ENCODE assay signal across 12 cellular contexts in genomic region chr2:225488743-225489142, GRCh38.
"Had no signal": no experiment of that assay in that cellular context is flagged by ENCODE, and none has a peak within 500 bp of the region (broad histone marks: within the 10 kb centered on the region; RNA-seq: fewer than 3 reads in every experiment).

No MANE protein-coding gene starts in this region.

- DNase-seq: activated CD4-positive, alpha-beta T cell treated with anti-CD3 and anti-CD28 coated beads for 4 hours; activated CD8-positive, alpha-beta memory T cell treated with anti-CD3 and anti-CD28 coated beads, Interleukin-2, amount 50 U/mL, for 48 hours; activated CD8-positive, alpha-beta T cell treated with anti-CD3 and anti-CD28 coated beads, Interleukin-2, amount 10 ng/mL, durations not matched to agents 7 days and 5 days; activated naive CD4-positive, alpha-beta T cell treated with Interleukin-2 at 50 U/mL for 16 hours; gastrocnemius medialis; kidney; left ventricle myocardium superior; mesendoderm; stimulated activated CD4-positive, alpha-beta T cell treated with anti-CD3 and anti-CD28 coated beads, Interleukin-2, amount 100 ng/mL, for 48 hours; upper lobe of left lung; WERI-Rb-1 had no signal

- H3K27ac ChIP-seq: cardiac muscle cell, gastrocnemius medialis, upper lobe of left lung, WERI-Rb-1 had no signal

- H3K36me3 ChIP-seq: cardiac muscle cell, gastrocnemius medialis, upper lobe of left lung, WERI-Rb-1 had no signal

- H3K4me1 ChIP-seq: gastrocnemius medialis, upper lobe of left lung had no signal

- H3K9me3 ChIP-seq: gastrocnemius medialis, upper lobe of left lung had no signal

- ATAC-seq: activated CD8-positive, alpha-beta T cell treated with anti-CD3 and anti-CD28 coated beads, Interleukin-2, amount 10 ng/mL, durations not matched to agents 7 days and 5 days; gastrocnemius medialis; left ventricle myocardium superior had no signal

- H3K27me3 ChIP-seq: cardiac muscle cell, gastrocnemius medialis, upper lobe of left lung had no signal

- H3K4me3 ChIP-seq: cardiac muscle cell, gastrocnemius medialis, upper lobe of left lung had no signal
